22 cellular contexts compared by ENCODE assay signal in genomic region chr6:11311970-11312369, GRCh38.
"Had no signal": no experiment of that assay in that cellular context is flagged by ENCODE, and none has a peak within 500 bp of the region (broad histone marks: within the 10 kb centered on the region; RNA-seq: fewer than 3 reads in every experiment).

No MANE protein-coding gene starts in this region.

- H3K27ac ChIP-seq: dorsolateral prefrontal cortex, heart right ventricle, ovary, testis, tibial nerve, upper lobe of right lung, vagina had no signal

- DNase-seq: cortex of kidney; dorsolateral prefrontal cortex; effector CD8-positive, alpha-beta T cell; heart right ventricle; hypothalamus; kidney glomerular epithelial cell; naive thymus-derived CD8-positive, alpha-beta T cell; nucleus accumbens; ovary; right cardiac atrium; small intestine; stimulated activated CD4-positive, alpha-beta T cell treated with anti-CD3 and anti-CD28 coated beads, Interleukin-2, amount 100 ng/mL, for 48 hours; testis; upper lobe of right lung had no signal

- H3K27me3 Mint-ChIP-seq: naive thymus-derived CD8-positive, alpha-beta T cell; stimulated activated naive CD8-positive, alpha-beta T cell treated with anti-CD3 and anti-CD28 coated beads, Interleukin-15, Interleukin-2, amounts not matched to agents 100 ng/mL and 50 ng/mL, for 24 hours had no signal

- H3K4me3 Mint-ChIP-seq: naive thymus-derived CD8-positive, alpha-beta T cell; stimulated activated naive CD8-positive, alpha-beta T cell treated with anti-CD3 and anti-CD28 coated beads, Interleukin-15, Interleukin-2, amounts not matched to agents 100 ng/mL and 50 ng/mL, for 24 hours had no signal

- H3K4me1 ChIP-seq: testis had no signal

- H3K27ac Mint-ChIP-seq: progenitor cell of endocrine pancreas; stimulated activated naive CD8-positive, alpha-beta T cell treated with anti-CD3 and anti-CD28 coated beads, Interleukin-15, Interleukin-2, amounts not matched to agents 100 ng/mL and 50 ng/mL, for 24 hours had no signal

- H3K9me3 ChIP-seq: heart right ventricle, ovary, testis, tibial nerve, upper lobe of right lung, vagina had no signal

- H3K36me3 ChIP-seq: heart right ventricle, ovary, tibial nerve, upper lobe of right lung, vagina had no signal

- ATAC-seq: esophagus mucosa; heart right ventricle; naive thymus-derived CD8-positive, alpha-beta T cell; right cardiac atrium; upper lobe of right lung had no signal

- H3K27me3 ChIP-seq: dorsolateral prefrontal cortex, heart right ventricle, ovary, testis, tibial nerve, upper lobe of right lung, vagina had no signal

- H3K4me3 ChIP-seq: dorsolateral prefrontal cortex, heart right ventricle, ovary, testis, tibial nerve, upper lobe of right lung, vagina had no signal

- FAIRE-seq: endometrium, frontal cortex, islet of Langerhans, small intestine had no signal
